In genomic region chr17:58402047-58402446, GRCh38 we compare ENCODE assay signal across 14 cellular contexts. TPM values are rescaled to one million over a fixed set of nuclear protein-coding genes. Genes with fewer than 3 reads are reported as not detected.
DNase-seq lines count a peak whose midpoint lies in the region; ATAC-seq and TF ChIP-seq lines count a peak whose summit lies in the region.
"Had no signal": no experiment of that assay in that cellular context is flagged by ENCODE, and none has a peak within 500 bp of the region (broad histone marks: within the 10 kb centered on the region; RNA-seq: fewer than 3 reads in every experiment).

No MANE protein-coding gene starts in this region.

- peak; percentile 66 for DNase-seq in activated CD4-positive, alpha-beta T cell treated with anti-CD3 and anti-CD28 coated beads, Interleukin-2, amount 10 ng/mL, durations not matched to agents 24 days and 14 days
- no peak for DNase-seq in activated CD4-positive, alpha-beta T cell treated with anti-CD3 and anti-CD28 coated beads for 1 hour
- peak; percentile 89 for DNase-seq in RPMI7951 (ENCODE audit: low read depth)
- DNase-seq in choroid plexus epithelial cell (ENCODE audit: low read depth), result peak; percentile 41
- peak; percentile 16 for DNase-seq in stimulated activated naive CD8-positive, alpha-beta T cell treated with anti-CD3 and anti-CD28 coated beads, Interleukin-15, Interleukin-2, amounts not matched to agents 100 U/mL and 50 U/mL, for 24 hours
- DNase-seq in CD14-positive monocyte (ENCODE audit: low spot score), result no peak
- no peak for DNase-seq in stimulated activated CD4-positive, alpha-beta T cell treated with anti-CD3 and anti-CD28 coated beads, Interleukin-4, amount 100 ng/mL, for 1 hour
- DNase-seq: head of caudate nucleus, midbrain, retina, T-helper 17 cell had no signal

- intact Hi-C loops in activated CD4-positive, alpha-beta T cell treated with anti-CD3 and anti-CD28 coated beads, Interleukin-2, amount 10 ng/mL, durations not matched to agents 24 days and 14 days (cut with micrococcal nuclease), result loop anchor here (1.0 kb wide), 1 partner anchor 11 kb away; no protein-coding TSS in a partner anchor
- intact Hi-C loops in CD14-positive monocyte (cut with micrococcal nuclease), result no loop called here

- H3K36me3 Mint-ChIP-seq in activated CD4-positive, alpha-beta T cell treated with anti-CD3 and anti-CD28 coated beads, Interleukin-2, amount 10 ng/mL, durations not matched to agents 24 days and 14 days (ENCODE audit: low read depth), result no peaks in the 10 kb centered on the region
- no peaks in the 10 kb centered on the region for H3K36me3 Mint-ChIP-seq in CD14-positive monocyte

- peak overlapping the region; percentile 11 for H3K4me3 Mint-ChIP-seq in activated CD4-positive, alpha-beta T cell treated with anti-CD3 and anti-CD28 coated beads, Interleukin-2, amount 10 ng/mL, durations not matched to agents 24 days and 14 days
- peak overlapping the region in 1 of 2 donors; percentile 49 for H3K4me3 Mint-ChIP-seq in CD14-positive monocyte
- H3K4me3 Mint-ChIP-seq: T-helper 17 cell had no signal

- H3K4me3 ChIP-seq in choroid plexus epithelial cell (ENCODE audit: low read depth, low read length), result no peak overlapping the region
- H3K4me3 ChIP-seq: vagina had no signal

- TF ChIP-seq CTCF in choroid plexus epithelial cell (conservative IDR thresholded peaks at IDR 0.05; ENCODE audit: low read depth, low read length) (no peak), CD14-positive monocyte (IDR thresholded peaks at IDR 0.05) (no peak)

- no peaks in the 10 kb centered on the region for H3K9me3 Mint-ChIP-seq in activated CD4-positive, alpha-beta T cell treated with anti-CD3 and anti-CD28 coated beads, Interleukin-2, amount 10 ng/mL, durations not matched to agents 24 days and 14 days
- H3K9me3 Mint-ChIP-seq in CD14-positive monocyte, result no peaks in the 10 kb centered on the region

- ATAC-seq in stimulated activated naive CD8-positive, alpha-beta T cell treated with anti-CD3 and anti-CD28 coated beads, Interleukin-15, Interleukin-2, amounts not matched to agents 100 U/mL and 50 U/mL, for 24 hours, result peak; percentile 91
- no peak for ATAC-seq in HG02588 (IDR thresholded peaks at IDR 0.05; ENCODE audit: unreplicated experiment)
- ATAC-seq: T-helper 17 cell had no signal

- H3K27ac Mint-ChIP-seq in activated CD4-positive, alpha-beta T cell treated with anti-CD3 and anti-CD28 coated beads, Interleukin-2, amount 10 ng/mL, durations not matched to agents 24 days and 14 days, result peak overlapping the region; percentile 48
- H3K27ac Mint-ChIP-seq in CD14-positive monocyte, result no peak overlapping the region
- H3K27ac Mint-ChIP-seq: T-helper 17 cell had no signal

- H3K27me3 Mint-ChIP-seq in activated CD4-positive, alpha-beta T cell treated with anti-CD3 and anti-CD28 coated beads, Interleukin-2, amount 10 ng/mL, durations not matched to agents 24 days and 14 days, result no peaks in the 10 kb centered on the region
- H3K27me3 Mint-ChIP-seq in CD14-positive monocyte (ENCODE audit: low read depth in 3 of 3), result peaks cover 7 to 28% (median 8%) of the 10 kb centered on the region in 3 donors
- H3K27me3 Mint-ChIP-seq: T-helper 17 cell had no signal

- H3K4me1 Mint-ChIP-seq in activated CD4-positive, alpha-beta T cell treated with anti-CD3 and anti-CD28 coated beads, Interleukin-2, amount 10 ng/mL, durations not matched to agents 24 days and 14 days, result peaks cover 12% of the 10 kb centered on the region
- no peaks in the 10 kb centered on the region for H3K4me1 Mint-ChIP-seq in CD14-positive monocyte

RNA-seq across cellular contexts. Expression of gene RNF43, which starts 15.3 kb away (rescaled TPM):
- 0.95 and 1.6 TPM in 2 replicates for total RNA-seq in activated CD4-positive, alpha-beta T cell treated with anti-CD3 and anti-CD28 coated beads, Interleukin-2, amount 10 ng/mL, durations not matched to agents 24 days and 14 days
- 0.12 TPM in 1 of 2 replicates, not detected in the other for total RNA-seq in RPMI7951 (2014; rRNA removed; shearing (Covaris generic))
- under 1 TPM in 1 of 2 donors, not detected in 1; 0.11 TPM for polyA plus RNA-seq in CD14-positive monocyte
- total RNA-seq: dermis microvascular lymphatic vessel endothelial cell had no signal

RNA-seq across cellular contexts. Expression of gene SUPT4H1, which starts 50.0 kb away (rescaled TPM):
- 139 and 143 TPM in 2 replicates for total RNA-seq in activated CD4-positive, alpha-beta T cell treated with anti-CD3 and anti-CD28 coated beads, Interleukin-2, amount 10 ng/mL, durations not matched to agents 24 days and 14 days
- 61.0 and 61.4 TPM in 2 replicates for total RNA-seq in RPMI7951 (2014; rRNA removed; shearing (Covaris generic))
- 100 to 1,000 TPM; 241 to 251 TPM for polyA plus RNA-seq in CD14-positive monocyte

Comparison
In these comparisons a context has a peak if more than half of its experiments do, and no peak if none do; other contexts are left out.
1. DNase-seq: peak in activated CD4-positive, alpha-beta T cell treated with anti-CD3 and anti-CD28 coated beads, Interleukin-2, amount 10 ng/mL, durations not matched to agents 24 days and 14 days (single experiment), RPMI7951 (single experiment), choroid plexus epithelial cell (single experiment) and stimulated activated naive CD8-positive, alpha-beta T cell treated with anti-CD3 and anti-CD28 coated beads, Interleukin-15, Interleukin-2, amounts not matched to agents 100 U/mL and 50 U/mL, for 24 hours (single experiment); none in activated CD4-positive, alpha-beta T cell treated with anti-CD3 and anti-CD28 coated beads for 1 hour (single experiment), CD14-positive monocyte (single experiment) and stimulated activated CD4-positive, alpha-beta T cell treated with anti-CD3 and anti-CD28 coated beads, Interleukin-4, amount 100 ng/mL, for 1 hour (single experiment).